ENCODE assay signal across 9 cellular contexts in genomic region chr22:42343551-42344081, GRCh38.
A peak's percentile ranks its signal among the peaks of the same experiment; 100 is the strongest.
DNase-seq lines count a peak whose midpoint lies in the region; ATAC-seq, FAIRE-seq and TF ChIP-seq lines count a peak whose summit lies in the region.
"Had no signal": no experiment of that assay in that cellular context is flagged by ENCODE, and none has a peak within 500 bp of the region (broad histone marks: within the 10 kb centered on the region; RNA-seq: fewer than 3 reads in every experiment).

No MANE protein-coding gene starts in this region.

- TF ChIP-seq CTCF in hepatocyte (IDR thresholded peaks at IDR 0.05; ENCODE audit: poor library complexity): no peak

- H3K4me3 ChIP-seq in hepatocyte (no peak overlapping the region), urinary bladder (ENCODE audit: low read depth, low read length) (peak overlapping the region; percentile 63)

- 7% methylated on average over 3 of the region's 93 CpGs for WGBS in hepatocyte (ENCODE audit: low lambda C conversion rate, missing lambda C conversion rate)
- under 1% methylated on average over 70 of the region's 93 CpGs for WGBS in urinary bladder

- H3K4me3 Mint-ChIP-seq in activated naive CD4-positive, alpha-beta T cell treated with anti-CD3 and anti-CD28 coated beads, Interleukin-2, amount 10 ng/mL, durations not matched to agents 7 days and 5 days: no peak overlapping the region
- H3K4me3 Mint-ChIP-seq: dendritic cell treated with granulocyte-macrophage colony-stimulating factor and Interleukin-4, amounts not matched to agents 40 ng/mL and 50 ng/mL, for 4 days had no signal

- no peaks in the 10 kb centered on the region for H3K9me2 ChIP-seq in hepatocyte (replicated peaks; ENCODE audit: insufficient read depth)

- no peak for FAIRE-seq in GM12892 (lab: Jason Lieb, UNC)

- H3K79me2 ChIP-seq in hepatocyte: no peaks in the 10 kb centered on the region

- ATAC-seq in HG03439 (IDR thresholded peaks at IDR 0.05; ENCODE audit: unreplicated experiment): no peak

- no peak overlapping the region for H2AFZ ChIP-seq in hepatocyte

- H3K27me3 ChIP-seq in hepatocyte: no peaks in the 10 kb centered on the region

- peaks cover 7% of the 10 kb centered on the region for H3K4me1 Mint-ChIP-seq in activated naive CD4-positive, alpha-beta T cell treated with anti-CD3 and anti-CD28 coated beads, Interleukin-2, amount 10 ng/mL, durations not matched to agents 7 days and 5 days

- no peak overlapping the region for H3K27ac Mint-ChIP-seq in activated naive CD4-positive, alpha-beta T cell treated with anti-CD3 and anti-CD28 coated beads, Interleukin-2, amount 10 ng/mL, durations not matched to agents 7 days and 5 days
- H3K27ac Mint-ChIP-seq: dendritic cell treated with granulocyte-macrophage colony-stimulating factor and Interleukin-4, amounts not matched to agents 40 ng/mL and 50 ng/mL, for 4 days had no signal

- CTCF ChIA-PET in activated naive CD4-positive, alpha-beta T cell treated with anti-CD3 and anti-CD28 coated beads, Interleukin-2, amount 10 ng/mL, durations not matched to agents 7 days and 5 days (lab: Charles Lee): interaction anchor here (1.8 kb wide), 1 partner anchor 176 kb away, joined by 4 read pairs; no protein-coding TSS in a partner anchor

- TF ChIP-seq POLR2A in GM12892 (IDR thresholded peaks at IDR 0.05; ENCODE audit: low read depth, low read length): no peak

- H3K27me3 Mint-ChIP-seq in activated naive CD4-positive, alpha-beta T cell treated with anti-CD3 and anti-CD28 coated beads, Interleukin-2, amount 10 ng/mL, durations not matched to agents 7 days and 5 days: peaks cover 58% of the 10 kb centered on the region

- H3K36me3 ChIP-seq in hepatocyte (replicated peaks; ENCODE audit: insufficient read depth, low read depth): no peaks in the 10 kb centered on the region
- H3K36me3 ChIP-seq in urinary bladder (ENCODE audit: insufficient read depth): no peaks in the 10 kb centered on the region

- no peaks in the 10 kb centered on the region for H3K9me3 ChIP-seq in hepatocyte (ENCODE audit: low read depth)

- peak overlapping the region; percentile 46 for H3K27ac ChIP-seq in hepatocyte
- no peak overlapping the region for H3K27ac ChIP-seq in urinary bladder (ENCODE audit: low read depth)

- DNase-seq in activated naive CD4-positive, alpha-beta T cell treated with anti-CD3 and anti-CD28 coated beads, Interleukin-2, amount 10 ng/mL, durations not matched to agents 7 days and 5 days: peak; percentile 42
- DNase-seq in activated naive CD4-positive, alpha-beta T cell treated with Interleukin-2 at 50 U/mL for 16 hours: no peak
- DNase-seq in T-helper 9 cell: peak; percentile 8
- DNase-seq in hepatocyte (ENCODE audit: low spot score): peak; percentile 73
- DNase-seq in GM12892 (ENCODE audit: insufficient read length): no peak
- no peak for DNase-seq in stimulated activated naive CD4-positive, alpha-beta T cell treated with Interleukin-2 at 50 U/mL for 16 hours (lab: John Stamatoyannopoulos, UW)

- no peaks in the 10 kb centered on the region for H4K20me1 ChIP-seq in hepatocyte (ENCODE audit: insufficient read depth, poor library complexity, severe bottlenecking)

- H3K4me1 ChIP-seq in hepatocyte (ENCODE audit: insufficient read depth) (peaks cover 22% of the 10 kb centered on the region), urinary bladder (ENCODE audit: insufficient read depth) (no peaks in the 10 kb centered on the region)

- H3K36me3 Mint-ChIP-seq in activated naive CD4-positive, alpha-beta T cell treated with anti-CD3 and anti-CD28 coated beads, Interleukin-2, amount 10 ng/mL, durations not matched to agents 7 days and 5 days: no peaks in the 10 kb centered on the region

- peak overlapping the region; percentile 72 for H3K4me2 ChIP-seq in hepatocyte

- H3K9me3 Mint-ChIP-seq in activated naive CD4-positive, alpha-beta T cell treated with anti-CD3 and anti-CD28 coated beads, Interleukin-2, amount 10 ng/mL, durations not matched to agents 7 days and 5 days: no peaks in the 10 kb centered on the region
- H3K9me3 Mint-ChIP-seq: dendritic cell treated with granulocyte-macrophage colony-stimulating factor and Interleukin-4, amounts not matched to agents 40 ng/mL and 50 ng/mL, for 4 days had no signal

Comparison
In these comparisons a context has a peak if more than half of its experiments do, and no peak if none do; other contexts are left out.
1. DNase-seq: peak in activated naive CD4-positive, alpha-beta T cell treated with anti-CD3 and anti-CD28 coated beads, Interleukin-2, amount 10 ng/mL, durations not matched to agents 7 days and 5 days (single experiment), T-helper 9 cell (single experiment) and hepatocyte (single experiment); none in activated naive CD4-positive, alpha-beta T cell treated with Interleukin-2 at 50 U/mL for 16 hours (single experiment), GM12892 (single experiment) and stimulated activated naive CD4-positive, alpha-beta T cell treated with Interleukin-2 at 50 U/mL for 16 hours (single experiment).